In the genomic region with DNA sequence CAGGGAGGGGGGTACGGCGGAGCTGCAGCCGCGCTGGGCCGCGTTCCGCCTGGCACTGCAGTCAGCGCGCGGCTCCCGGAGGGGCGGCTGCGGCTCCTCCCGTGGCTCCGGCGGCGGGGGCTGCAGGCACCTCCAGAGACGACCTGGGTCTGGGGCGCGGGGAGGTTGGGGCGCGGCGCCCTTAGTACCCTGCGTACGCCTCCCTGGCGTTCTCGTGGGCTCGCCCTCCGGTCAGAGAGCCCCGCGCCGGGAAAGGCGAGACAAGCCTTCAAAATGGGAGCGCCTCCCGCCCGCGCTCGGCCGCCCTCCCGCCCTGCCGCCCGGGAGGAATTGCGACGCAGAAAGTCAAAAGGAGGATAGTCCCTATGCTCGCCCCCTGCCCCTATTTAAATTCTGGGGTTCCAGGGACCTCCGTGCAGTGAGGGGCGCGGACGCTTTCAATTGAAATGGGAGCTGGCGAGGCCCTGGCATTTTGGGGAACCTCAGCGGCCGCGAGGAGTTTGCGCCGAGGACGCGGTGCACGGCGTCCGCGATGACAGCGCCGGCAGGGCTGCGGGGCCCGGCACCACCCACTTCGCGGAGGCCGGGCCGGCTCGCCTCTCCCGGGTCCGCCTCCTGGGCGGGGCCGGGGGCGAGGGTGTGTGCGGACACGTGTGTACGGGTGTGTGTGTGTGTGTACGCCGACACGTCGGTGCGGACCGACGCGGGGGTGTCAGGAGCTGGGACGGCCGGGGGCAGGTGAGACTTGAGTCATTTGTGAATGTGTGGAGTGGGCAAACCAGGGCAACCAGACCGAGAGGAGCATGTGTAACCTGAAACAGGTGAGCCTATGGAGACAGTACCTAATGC, we compare ENCODE assay signal across 8 cellular contexts. TPM values are rescaled to one million over a fixed set of nuclear protein-coding genes. Genes with fewer than 3 reads are reported as not detected.
DNase-seq lines count a peak whose midpoint lies in the region; ATAC-seq and TF ChIP-seq lines count a peak whose summit lies in the region.

No MANE protein-coding gene starts in this region.

- no peaks in the 10 kb centered on the region for H3K27me3 ChIP-seq in layer of hippocampus (ENCODE audit: control insufficient read depth, insufficient read depth, low read length)

- no peaks in the 10 kb centered on the region for H3K9me3 Mint-ChIP-seq in chondrocyte (ENCODE audit: low read depth)

- peak; percentile 6 for TF ChIP-seq CTCF in chondrocyte (IDR thresholded peaks at IDR 0.05)

- DNase-seq in NCI-H2171 treated with DMSO at 0.1 percent for 48 hours (lab: John Stamatoyannopoulos, UW): peak; percentile 50
- no peak for DNase-seq in NCI-H2171 (lab: John Stamatoyannopoulos, UW)
- DNase-seq in NCI-H2029 treated with DMSO at 0.1 percent for 48 hours (lab: John Stamatoyannopoulos, UW): peak; percentile 23
- peak; percentile 77 to 81 for DNase-seq in activated CD4-positive, alpha-beta T cell treated with anti-CD3 and anti-CD28 coated beads for 24 hours (ENCODE audit: low read depth in 2 of 2)
- DNase-seq in chondrocyte (ENCODE audit: low spot score): no peak
- DNase-seq in stimulated activated CD4-positive, alpha-beta T cell treated with anti-CD3 and anti-CD28 coated beads, Interleukin-1b, Interleukin-23, amount 100 ng/mL, for 4 hours (ENCODE audit: low read depth in 2 of 2): peak; percentile 80 to 82

- H3K27ac Mint-ChIP-seq in chondrocyte (ENCODE audit: unreplicated experiment): peak overlapping the region; percentile 55

- H3K27ac ChIP-seq in layer of hippocampus (ENCODE audit: low read depth, low read length): peak overlapping the region; percentile 88

- ATAC-seq in HG02840 (IDR thresholded peaks at IDR 0.05; ENCODE audit: low FRiP score, unreplicated experiment): peak; percentile 69

- H3K27me3 Mint-ChIP-seq in chondrocyte (ENCODE audit: low read depth): no peaks in the 10 kb centered on the region

- peak overlapping the region; percentile 98 for H3K4me3 Mint-ChIP-seq in chondrocyte (ENCODE audit: unreplicated experiment)

- H3K36me3 Mint-ChIP-seq in chondrocyte (ENCODE audit: low read depth): peaks cover 7% of the 10 kb centered on the region

- H3K4me1 Mint-ChIP-seq in chondrocyte (ENCODE audit: low read depth): peaks cover 16% of the 10 kb centered on the region

RNA-seq across cellular contexts. Expression of gene HERC3, which starts 0.5 kb away (rescaled TPM):
- total RNA-seq in chondrocyte: 14.0 to 16.7 TPM (median 16.6 TPM) in 3 replicates

Comparison
In these comparisons a context has a peak if more than half of its experiments do, and no peak if none do; other contexts are left out.
1. DNase-seq: peak in NCI-H2171 treated with DMSO at 0.1 percent for 48 hours (single experiment), NCI-H2029 treated with DMSO at 0.1 percent for 48 hours (single experiment), activated CD4-positive, alpha-beta T cell treated with anti-CD3 and anti-CD28 coated beads for 24 hours (2 of 2) and stimulated activated CD4-positive, alpha-beta T cell treated with anti-CD3 and anti-CD28 coated beads, Interleukin-1b, Interleukin-23, amount 100 ng/mL, for 4 hours (2 of 2); none in NCI-H2171 (single experiment) and chondrocyte (single experiment).